ENCODE assay signal across 7 cellular contexts in the genomic region with DNA sequence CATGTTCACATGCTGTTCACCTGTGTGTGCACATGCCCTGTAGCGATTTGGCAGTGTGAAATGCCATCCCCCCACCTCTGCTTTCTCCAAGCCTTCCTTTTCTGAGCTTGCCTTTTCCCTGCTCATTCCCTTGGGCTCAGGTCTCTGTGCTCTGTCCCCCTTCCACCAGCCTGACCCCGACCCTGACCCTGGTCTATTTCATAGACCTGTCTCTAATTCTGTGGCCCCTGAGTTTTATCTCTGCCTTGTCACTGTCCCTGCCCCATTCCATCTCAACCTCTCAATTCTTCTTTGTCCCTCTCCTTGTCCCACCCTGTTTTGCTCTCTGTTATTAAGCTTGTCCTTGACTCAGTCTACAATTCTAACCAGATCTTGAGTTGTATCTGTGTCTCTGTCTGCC. TPM values are rescaled to one million over a fixed set of nuclear protein-coding genes. Genes with fewer than 3 reads are reported as not detected.
DNase-seq lines count a peak whose midpoint lies in the region; ATAC-seq and TF ChIP-seq lines count a peak whose summit lies in the region.
"Had no signal": no experiment of that assay in that cellular context is flagged by ENCODE, and none has a peak within 500 bp of the region (broad histone marks: within the 10 kb centered on the region; RNA-seq: fewer than 3 reads in every experiment).

No MANE protein-coding gene starts in this region.

- WGBS in heart right ventricle, 2 donors: 56 to 61% methylated on average over 2 of the region's 2 CpGs
- WGBS in upper lobe of left lung, 2 donors: 52 to 55% methylated on average over 2 of the region's 2 CpGs

- H3K9me3 ChIP-seq in heart right ventricle: no peaks in the 10 kb centered on the region
- no peaks in the 10 kb centered on the region for H3K9me3 ChIP-seq in iPS-15b (ENCODE audit: control insufficient read depth, insufficient read depth, low read length)
- no peaks in the 10 kb centered on the region for H3K9me3 ChIP-seq in upper lobe of left lung

- H3K27ac ChIP-seq in heart right ventricle (peak overlapping the region; percentile 76 to 96 (median 90)), upper lobe of left lung (peak overlapping the region; percentile 77 to 94 (median 89))

- H3K4me3 ChIP-seq in heart right ventricle: peak overlapping the region; percentile 18 to 68 (median 58)
- H3K4me3 ChIP-seq in iPS-15b (ENCODE audit: low read depth, low read length): peak overlapping the region; percentile 81
- H3K4me3 ChIP-seq in upper lobe of left lung: peak overlapping the region; percentile 51 to 78 (median 59)

- TF ChIP-seq CTCF in heart right ventricle (IDR thresholded peaks at IDR 0.05) (no peak), upper lobe of left lung (IDR thresholded peaks at IDR 0.05) (peak in 1 of 6 experiments; percentile 1)

- no peak for TF ChIP-seq POLR2A in upper lobe of left lung (IDR thresholded peaks at IDR 0.05)

- peak overlapping the region; percentile 4 for H3K9ac ChIP-seq in iPS-15b (ENCODE audit: low read depth, low read length)

- H3K27me3 ChIP-seq in heart right ventricle: no peaks in the 10 kb centered on the region
- H3K27me3 ChIP-seq in iPS-15b (ENCODE audit: control insufficient read depth, insufficient read depth, low read length): no peaks in the 10 kb centered on the region
- H3K27me3 ChIP-seq in upper lobe of left lung: no peaks in the 10 kb centered on the region

- ATAC-seq in heart right ventricle: no peak
- ATAC-seq in Right ventricle myocardium inferior: no peak
- ATAC-seq in upper lobe of left lung (ENCODE audit: low FRiP score in 2 of 2): no peak
- no peak for ATAC-seq in HG02678 (IDR thresholded peaks at IDR 0.05; ENCODE audit: unreplicated experiment)

- TF ChIP-seq EP300 in upper lobe of left lung (IDR thresholded peaks at IDR 0.05): no peak

- H3K36me3 ChIP-seq in heart right ventricle: peaks cover 0 to 33% (median 0%) of the 10 kb centered on the region in 9 donors
- H3K36me3 ChIP-seq in iPS-15b (ENCODE audit: control insufficient read depth, insufficient read depth, low read length): peaks cover 14% of the 10 kb centered on the region
- H3K36me3 ChIP-seq in upper lobe of left lung: peaks cover 0 to 16% (median 0%) of the 10 kb centered on the region in 4 donors

- intact Hi-C loops in heart right ventricle (cut with DNase I): loop anchor here in 1 of 10 donors (5.0 kb wide), 1 partner anchor 201 kb away; no protein-coding TSS in a partner anchor
- intact Hi-C loops in Right ventricle myocardium inferior (cut with DNase I): no loop called here

- H3K4me1 ChIP-seq in heart right ventricle: peaks cover 2 to 74% (median 39%) of the 10 kb centered on the region in 9 donors
- peaks cover 14% of the 10 kb centered on the region for H3K4me1 ChIP-seq in iPS-15b (ENCODE audit: control insufficient read depth, insufficient read depth, low read length)
- peaks cover 22 to 50% (median 42%) of the 10 kb centered on the region in 4 donors for H3K4me1 ChIP-seq in upper lobe of left lung

- DNase-seq in heart right ventricle: no peak
- no peak for DNase-seq in Right ventricle myocardium inferior (ENCODE audit: missing footprints)
- no peak for DNase-seq in upper lobe of left lung
- DNase-seq in globus pallidus (ENCODE audit: low spot score): no peak
- DNase-seq: stimulated activated CD4-positive, alpha-beta T cell treated with anti-CD3 and anti-CD28 coated beads, Interleukin-1b, Interleukin-23, amount 100 ng/mL, for 48 hours had no signal

RNA-seq across cellular contexts. Expression of a gene that starts 0.7 kb away (rescaled TPM):
- 10 to 100 TPM; 10.8 to 21.9 (median 13.4) TPM for total RNA-seq in heart right ventricle
- polyA plus RNA-seq in heart right ventricle: 10 to 100 TPM; 13.7 to 27.3 TPM
- 14.7 TPM for total RNA-seq in Right ventricle myocardium inferior
- 10 to 100 TPM; 10.1 to 43.0 (median 27.7) TPM for total RNA-seq in upper lobe of left lung

RNA-seq across cellular contexts. Expression of a gene that starts 30.1 kb away (rescaled TPM):
- total RNA-seq in heart right ventricle (1 to 10 TPM; 1.2 to 6.5 (median 2.6) TPM), Right ventricle myocardium inferior (4.5 TPM), upper lobe of left lung (100 to 1,000 TPM in 1 of 6 donors, 10 to 100 TPM in 5; 10.2 to 106 (median 32.7) TPM)
- 1 to 10 TPM; 2.9 to 6.8 TPM for polyA plus RNA-seq in heart right ventricle

RNA-seq across cellular contexts. Expression of a gene that starts 44.5 kb away (rescaled TPM):
- total RNA-seq in heart right ventricle: 1 to 10 TPM in 2 of 10 donors, under 1 TPM in 8; 0.33 to 1.3 (median 0.51) TPM
- polyA plus RNA-seq in heart right ventricle: 1 to 10 TPM; 2.6 to 3.2 TPM
- total RNA-seq in Right ventricle myocardium inferior: 0.78 TPM
- total RNA-seq in upper lobe of left lung: 1 to 10 TPM; 2.6 to 9.4 (median 6.5) TPM

RNA-seq across cellular contexts. Expression of a gene that starts 44.6 kb away (rescaled TPM):
- total RNA-seq in heart right ventricle (10 to 100 TPM; 30.9 to 43.0 (median 32.7) TPM), Right ventricle myocardium inferior (29.9 TPM), upper lobe of left lung (10 to 100 TPM; 37.2 to 76.5 (median 47.6) TPM)
- polyA plus RNA-seq in heart right ventricle: 10 to 100 TPM; 27.7 to 38.2 TPM
